ENCODE assay signal across 10 cellular contexts in genomic region chr18:76518543-76519155, GRCh38. TPM values are rescaled to one million over a fixed set of nuclear protein-coding genes. Genes with fewer than 3 reads are reported as not detected.
A peak's percentile ranks its signal among the peaks of the same experiment; 100 is the strongest.
DNase-seq lines count a peak whose midpoint lies in the region; ATAC-seq and TF ChIP-seq lines count a peak whose summit lies in the region.
"Had no signal": no experiment of that assay in that cellular context is flagged by ENCODE, and none has a peak within 500 bp of the region (broad histone marks: within the 10 kb centered on the region; RNA-seq: fewer than 3 reads in every experiment).

No MANE protein-coding gene starts in this region.

- H3K9me2 ChIP-seq in hepatocyte (replicated peaks; ENCODE audit: insufficient read depth) = no peaks in the 10 kb centered on the region

- DNase-seq in activated T-cell treated with anti-CD3 and anti-CD28 coated beads, Interleukin-2, amount 50 U/mL, for 72 hours = no peak
- DNase-seq in activated T-cell treated with anti-CD3 and anti-CD28 coated beads, Interleukin-2, amount 50 U/mL, for 1 hour = no peak
- DNase-seq in activated CD8-positive, alpha-beta T cell treated with anti-CD3 and anti-CD28 coated beads, Interleukin-2, amount 10 ng/mL, durations not matched to agents 7 days and 5 days = no peak
- DNase-seq in hepatocyte (ENCODE audit: low spot score) (peak; percentile 59), NCI-H1105 treated with DMSO at 0.1 percent for 48 hours (lab: John Stamatoyannopoulos, UW) (no peak)
- DNase-seq in activated effector memory CD4-positive, alpha-beta T cell treated with anti-CD3 and anti-CD28 coated beads, Interleukin-2, amount 50 U/mL, for 16 hours = no peak
- DNase-seq: DND-41 had no signal

- H3K4me2 ChIP-seq in hepatocyte = peak overlapping the region; percentile 90
- H3K4me2 ChIP-seq in skeletal muscle satellite cell (ENCODE audit: low read length) = peak overlapping the region; percentile 93

- H3K4me3 ChIP-seq in hepatocyte (peak overlapping the region; percentile 40), skeletal muscle satellite cell (ENCODE audit: low read length) (peak overlapping the region; percentile 70)

- no peaks in the 10 kb centered on the region for H3K36me3 Mint-ChIP-seq in activated T-cell treated with anti-CD3 and anti-CD28 coated beads, Interleukin-2, amount 50 U/mL, for 72 hours (ENCODE audit: insufficient read depth in 2 of 2)
- no peaks in the 10 kb centered on the region for H3K36me3 Mint-ChIP-seq in activated CD8-positive, alpha-beta T cell treated with anti-CD3 and anti-CD28 coated beads, Interleukin-2, amount 10 ng/mL, durations not matched to agents 7 days and 5 days (ENCODE audit: low read depth)

- peaks cover 10% of the 10 kb centered on the region for H3K4me1 Mint-ChIP-seq in activated T-cell treated with anti-CD3 and anti-CD28 coated beads, Interleukin-2, amount 50 U/mL, for 72 hours (ENCODE audit: low read depth)
- peaks cover 6% of the 10 kb centered on the region for H3K4me1 Mint-ChIP-seq in activated CD8-positive, alpha-beta T cell treated with anti-CD3 and anti-CD28 coated beads, Interleukin-2, amount 10 ng/mL, durations not matched to agents 7 days and 5 days (ENCODE audit: low read depth)

- H3K9me3 Mint-ChIP-seq in activated T-cell treated with anti-CD3 and anti-CD28 coated beads, Interleukin-2, amount 50 U/mL, for 72 hours = no peaks in the 10 kb centered on the region
- no peaks in the 10 kb centered on the region for H3K9me3 Mint-ChIP-seq in activated CD8-positive, alpha-beta T cell treated with anti-CD3 and anti-CD28 coated beads, Interleukin-2, amount 10 ng/mL, durations not matched to agents 7 days and 5 days (ENCODE audit: insufficient read depth)
- H3K9me3 Mint-ChIP-seq: T-helper 1 cell treated with Interleukin-12 subunit alpha and Interleukin-12 subunit beta and Interleukin-4 antibody, amounts not matched to agents 30 μg/mL and 1 μg/mL, for 36 hours had no signal

- no peaks in the 10 kb centered on the region for H3K9me3 ChIP-seq in hepatocyte (ENCODE audit: low read depth)
- no peaks in the 10 kb centered on the region for H3K9me3 ChIP-seq in skeletal muscle satellite cell (replicated peaks; ENCODE audit: low read length)

- TF ChIP-seq CTCF in hepatocyte (IDR thresholded peaks at IDR 0.05; ENCODE audit: poor library complexity) = no peak

- no peaks in the 10 kb centered on the region for H3K36me3 ChIP-seq in hepatocyte (replicated peaks; ENCODE audit: insufficient read depth, low read depth)
- no peaks in the 10 kb centered on the region for H3K36me3 ChIP-seq in skeletal muscle satellite cell (ENCODE audit: insufficient read depth, low read length)

- POLR2A ChIA-PET in activated CD8-positive, alpha-beta T cell treated with anti-CD3 and anti-CD28 coated beads, Interleukin-2, amount 10 ng/mL, durations not matched to agents 7 days and 5 days (lab: Charles Lee) = no interaction called here

- H3K4me3 Mint-ChIP-seq in activated T-cell treated with anti-CD3 and anti-CD28 coated beads, Interleukin-2, amount 50 U/mL, for 72 hours = peak overlapping the region; percentile 64 to 81
- peak overlapping the region; percentile 48 for H3K4me3 Mint-ChIP-seq in activated CD8-positive, alpha-beta T cell treated with anti-CD3 and anti-CD28 coated beads, Interleukin-2, amount 10 ng/mL, durations not matched to agents 7 days and 5 days
- H3K4me3 Mint-ChIP-seq: T-helper 1 cell treated with Interleukin-12 subunit alpha and Interleukin-12 subunit beta and Interleukin-4 antibody, amounts not matched to agents 30 μg/mL and 1 μg/mL, for 36 hours had no signal

- H2AFZ ChIP-seq in hepatocyte = peak overlapping the region; percentile 93

- no peaks in the 10 kb centered on the region for H4K20me1 ChIP-seq in hepatocyte (ENCODE audit: insufficient read depth, poor library complexity, severe bottlenecking)

- ATAC-seq in activated T-cell treated with anti-CD3 and anti-CD28 coated beads, Interleukin-2, amount 50 U/mL, for 72 hours (replicated peaks in 1 of 2) = no peak
- peak; percentile 44 for ATAC-seq in activated CD8-positive, alpha-beta T cell treated with anti-CD3 and anti-CD28 coated beads, Interleukin-2, amount 10 ng/mL, durations not matched to agents 7 days and 5 days
- no peak for ATAC-seq in HG03175 (IDR thresholded peaks at IDR 0.05; ENCODE audit: unreplicated experiment)

- peaks cover 5% of the 10 kb centered on the region for H3K4me1 ChIP-seq in hepatocyte (ENCODE audit: insufficient read depth)
- peaks cover 15% of the 10 kb centered on the region for H3K4me1 ChIP-seq in skeletal muscle satellite cell (ENCODE audit: control insufficient read depth, insufficient read depth, low read length)

- CTCF ChIA-PET in activated CD8-positive, alpha-beta T cell treated with anti-CD3 and anti-CD28 coated beads, Interleukin-2, amount 10 ng/mL, durations not matched to agents 7 days and 5 days (lab: Charles Lee) = interaction anchor here (1.1 kb wide), 1 partner anchor 120 kb away, joined by 3 read pairs; no protein-coding TSS in a partner anchor

- H3K27me3 ChIP-seq in hepatocyte (no peaks in the 10 kb centered on the region), skeletal muscle satellite cell (ENCODE audit: control insufficient read depth, insufficient read depth, low read length) (peaks cover 24% of the 10 kb centered on the region)

- WGBS in hepatocyte (ENCODE audit: low lambda C conversion rate, missing lambda C conversion rate) = 6% methylated on average over 23 of the region's 23 CpGs

- H3K27me3 Mint-ChIP-seq in activated T-cell treated with anti-CD3 and anti-CD28 coated beads, Interleukin-2, amount 50 U/mL, for 72 hours (ENCODE audit: low read depth) = peaks cover 42% of the 10 kb centered on the region
- H3K27me3 Mint-ChIP-seq in activated CD8-positive, alpha-beta T cell treated with anti-CD3 and anti-CD28 coated beads, Interleukin-2, amount 10 ng/mL, durations not matched to agents 7 days and 5 days (ENCODE audit: low read depth) = peaks cover 41% of the 10 kb centered on the region

- peak overlapping the region; percentile 61 for H3K27ac ChIP-seq in hepatocyte

- H3K79me2 ChIP-seq in hepatocyte = no peaks in the 10 kb centered on the region

- H3K27ac Mint-ChIP-seq in activated T-cell treated with anti-CD3 and anti-CD28 coated beads, Interleukin-2, amount 50 U/mL, for 72 hours = no peak overlapping the region
- H3K27ac Mint-ChIP-seq in activated CD8-positive, alpha-beta T cell treated with anti-CD3 and anti-CD28 coated beads, Interleukin-2, amount 10 ng/mL, durations not matched to agents 7 days and 5 days = no peak overlapping the region
- H3K27ac Mint-ChIP-seq: T-helper 1 cell treated with Interleukin-12 subunit alpha and Interleukin-12 subunit beta and Interleukin-4 antibody, amounts not matched to agents 30 μg/mL and 1 μg/mL, for 36 hours had no signal

- peak overlapping the region; percentile 70 for H3K9ac ChIP-seq in skeletal muscle satellite cell (ENCODE audit: low read depth, low read length)

RNA-seq across cellular contexts. Expression of gene ZNF516, which starts 23.6 kb away (rescaled TPM):
- total RNA-seq in activated T-cell treated with anti-CD3 and anti-CD28 coated beads, Interleukin-2, amount 50 U/mL, for 72 hours = 10 to 100 TPM; 13.2 to 13.9 TPM
- total RNA-seq in activated CD8-positive, alpha-beta T cell treated with anti-CD3 and anti-CD28 coated beads, Interleukin-2, amount 10 ng/mL, durations not matched to agents 7 days and 5 days = 1 to 10 TPM; 2.5 to 3.3 TPM
- 19.8 and 29.2 TPM in 2 replicates for total RNA-seq in hepatocyte
- 18.2 and 22.7 TPM in 2 replicates for polyA plus RNA-seq in hepatocyte
- total RNA-seq in skeletal muscle satellite cell (2012; rRNA removed) = 19.5 and 21.2 TPM in 2 replicates
